ENCODE assay signal across 9 cellular contexts in the genomic region with DNA sequence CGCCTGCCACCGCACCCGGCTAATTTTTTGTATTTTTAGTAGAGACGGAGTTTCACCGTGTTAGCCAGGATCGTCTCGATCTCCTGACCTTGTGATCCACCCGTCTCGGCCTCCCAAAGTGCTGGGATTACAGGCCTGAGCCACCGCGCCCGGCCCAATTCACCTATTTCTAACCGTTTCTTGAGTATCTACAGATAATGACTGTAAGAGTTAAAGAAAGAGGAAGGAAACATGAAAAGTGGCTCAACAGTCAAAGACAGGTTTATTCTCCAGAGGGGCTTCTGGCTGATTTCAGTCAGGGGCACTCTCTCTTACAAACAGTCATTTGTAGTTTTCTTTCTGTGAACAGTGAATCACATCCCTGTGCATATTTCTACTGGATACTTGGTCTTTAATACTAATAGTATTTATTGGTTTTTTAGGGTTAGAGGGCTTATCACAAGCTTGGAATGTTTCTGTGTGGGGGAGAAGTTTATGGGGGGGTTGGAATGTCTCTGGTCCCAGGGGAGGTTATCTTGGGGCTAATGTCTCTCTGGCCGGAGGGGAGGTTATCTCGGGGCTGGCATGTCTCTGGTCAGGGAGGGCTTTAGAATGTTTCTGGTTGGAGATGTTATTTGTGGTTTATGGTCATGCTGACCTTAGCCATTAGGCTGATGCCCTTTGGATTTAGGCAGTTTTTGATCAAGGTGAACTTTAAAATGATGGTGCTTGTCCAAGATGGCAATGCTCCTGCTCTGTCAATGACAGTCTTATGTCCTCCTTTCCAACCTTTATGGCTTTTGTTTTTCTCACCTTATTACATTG. TPM values are rescaled to one million over a fixed set of nuclear protein-coding genes. Genes with fewer than 3 reads are reported as not detected.
DNase-seq lines count a peak whose midpoint lies in the region; ATAC-seq and TF ChIP-seq lines count a peak whose summit lies in the region.
"Not testable (repeated sequence)": the region's sequence is repeated elsewhere in the genome, so short reads cannot be mapped to it uniquely, and the experiment has no call there.
"Had no signal": no experiment of that assay in that cellular context is flagged by ENCODE, and none has a peak within 500 bp of the region (broad histone marks: within the 10 kb centered on the region; RNA-seq: fewer than 3 reads in every experiment).

No MANE protein-coding gene starts in this region.

- H3K27me3 Mint-ChIP-seq in activated T-cell treated with anti-CD3 and anti-CD28 coated beads, Interleukin-2, amount 50 U/mL, for 72 hours (ENCODE audit: low read depth); natural killer cell treated with Interleukin-12 subunit alpha and Interleukin-12 subunit beta and Interleukin-15 and Interleukin-18, amount 100 ng/mL, for 72 hours; stimulated activated naive B cell treated with anti-CD40 and anti-IgM and Interleukin-4, amounts not matched to agents 10 μg/mL and 1 μg/mL and 100 μg/mL, for 72 hours: not testable (repeated sequence)

- CTCF ChIA-PET in RWPE1 (lab: Yijun Ruan, JAX) = interaction anchor here (0.6 to 1.1 kb wide), 3 partner anchors 17 to 227 kb away, joined by 3 read pairs; no protein-coding TSS in a partner anchor

- H3K4me1 Mint-ChIP-seq in activated T-cell treated with anti-CD3 and anti-CD28 coated beads, Interleukin-2, amount 50 U/mL, for 72 hours (ENCODE audit: low read depth) = peaks cover 11% of the 10 kb centered on the region
- peaks cover 19 to 23% of the 10 kb centered on the region in 2 donors for H3K4me1 Mint-ChIP-seq in natural killer cell treated with Interleukin-12 subunit alpha and Interleukin-12 subunit beta and Interleukin-15 and Interleukin-18, amount 100 ng/mL, for 72 hours (ENCODE audit: low read depth in 2 of 2)
- H3K4me1 Mint-ChIP-seq in stimulated activated naive B cell treated with anti-CD40 and anti-IgM and Interleukin-4, amounts not matched to agents 10 μg/mL and 1 μg/mL and 100 μg/mL, for 72 hours = peaks cover 20 to 32% of the 10 kb centered on the region in 2 donors

- not testable (repeated sequence) for ATAC-seq in activated T-cell treated with anti-CD3 and anti-CD28 coated beads, Interleukin-2, amount 50 U/mL, for 72 hours (replicated peaks in 1 of 2); natural killer cell treated with Interleukin-12 subunit alpha and Interleukin-12 subunit beta and Interleukin-15 and Interleukin-18, amount 100 ng/mL, for 72 hours
- peak in 1 of 2 donors; percentile 42 for ATAC-seq in right cardiac atrium
- peak; percentile 67 to 74 for ATAC-seq in stimulated activated naive B cell treated with anti-CD40 and anti-IgM and Interleukin-4, amounts not matched to agents 10 μg/mL and 1 μg/mL and 100 μg/mL, for 72 hours (replicated peaks)

- in situ Hi-C loops in KBM-7 (cut with MboI; ENCODE audit: low pct_unique_long_range_greater_than_20kb, low sequenced_read_pairs) = not testable (repeated sequence)

- not testable (repeated sequence) for TF ChIP-seq CTCF in AG10803 (conservative IDR thresholded peaks at IDR 0.05; ENCODE audit: low read length); RWPE1 (conservative IDR thresholded peaks at IDR 0.05; ENCODE audit: low read depth)

- H3K27me3 ChIP-seq in right cardiac atrium (ENCODE audit: control insufficient read depth, insufficient read depth) = not testable (repeated sequence)

- not testable (repeated sequence) for H3K9me3 Mint-ChIP-seq in activated T-cell treated with anti-CD3 and anti-CD28 coated beads, Interleukin-2, amount 50 U/mL, for 72 hours; natural killer cell treated with Interleukin-12 subunit alpha and Interleukin-12 subunit beta and Interleukin-15 and Interleukin-18, amount 100 ng/mL, for 72 hours; stimulated activated naive B cell treated with anti-CD40 and anti-IgM and Interleukin-4, amounts not matched to agents 10 μg/mL and 1 μg/mL and 100 μg/mL, for 72 hours

- not testable (repeated sequence) for H3K4me1 ChIP-seq in right cardiac atrium (ENCODE audit: control insufficient read depth, insufficient read depth, low read length)

- H3K27ac ChIP-seq in RWPE1 = peak overlapping the region; percentile 96; the same call in 1 of the 2 replicates
- H3K27ac ChIP-seq in cingulate gyrus (ENCODE audit: low read depth, low read length) = peak overlapping the region; percentile 55
- peak overlapping the region; percentile 58 for H3K27ac ChIP-seq in right cardiac atrium (ENCODE audit: low read length)

- intact Hi-C loops in right cardiac atrium (cut with DNase I) = not testable (repeated sequence)

- H3K27ac Mint-ChIP-seq in activated T-cell treated with anti-CD3 and anti-CD28 coated beads, Interleukin-2, amount 50 U/mL, for 72 hours = peak overlapping the region; percentile 19
- H3K27ac Mint-ChIP-seq in natural killer cell treated with Interleukin-12 subunit alpha and Interleukin-12 subunit beta and Interleukin-15 and Interleukin-18, amount 100 ng/mL, for 72 hours = peak overlapping the region; percentile 67 to 89
- peak overlapping the region; percentile 79 for H3K27ac Mint-ChIP-seq in stimulated activated naive B cell treated with anti-CD40 and anti-IgM and Interleukin-4, amounts not matched to agents 10 μg/mL and 1 μg/mL and 100 μg/mL, for 72 hours

- not testable (repeated sequence) for H3K36me3 Mint-ChIP-seq in activated T-cell treated with anti-CD3 and anti-CD28 coated beads, Interleukin-2, amount 50 U/mL, for 72 hours (ENCODE audit: insufficient read depth in 2 of 2); natural killer cell treated with Interleukin-12 subunit alpha and Interleukin-12 subunit beta and Interleukin-15 and Interleukin-18, amount 100 ng/mL, for 72 hours; stimulated activated naive B cell treated with anti-CD40 and anti-IgM and Interleukin-4, amounts not matched to agents 10 μg/mL and 1 μg/mL and 100 μg/mL, for 72 hours

- not testable (repeated sequence) for H3K4me3 ChIP-seq in AG10803 (ENCODE audit: low read length); right cardiac atrium (ENCODE audit: low read length)

- not testable (repeated sequence) for H3K9me3 ChIP-seq in right cardiac atrium (ENCODE audit: control insufficient read depth, low read length)

- H3K4me3 Mint-ChIP-seq in activated T-cell treated with anti-CD3 and anti-CD28 coated beads, Interleukin-2, amount 50 U/mL, for 72 hours; natural killer cell treated with Interleukin-12 subunit alpha and Interleukin-12 subunit beta and Interleukin-15 and Interleukin-18, amount 100 ng/mL, for 72 hours: not testable (repeated sequence)
- H3K4me3 Mint-ChIP-seq in stimulated activated naive B cell treated with anti-CD40 and anti-IgM and Interleukin-4, amounts not matched to agents 10 μg/mL and 1 μg/mL and 100 μg/mL, for 72 hours = peak overlapping the region; percentile 10 to 43

- POLR2A ChIA-PET in RWPE1 (lab: Yijun Ruan, JAX; ENCODE audit: low non-redundant PET) = not testable (repeated sequence)

- 79% methylated on average over 15 of the region's 15 CpGs for WGBS in right cardiac atrium

- peak; percentile 31 for DNase-seq in AG10803 (ENCODE audit: low read depth)
- peak; percentile 84 for DNase-seq in KBM-7
- not testable (repeated sequence) for DNase-seq in RWPE1 (ENCODE audit: low spot score); activated T-cell treated with anti-CD3 and anti-CD28 coated beads, Interleukin-2, amount 50 U/mL, for 72 hours; right cardiac atrium; natural killer cell treated with Interleukin-12 subunit alpha and Interleukin-12 subunit beta and Interleukin-15 and Interleukin-18, amount 100 ng/mL, for 72 hours (ENCODE audit: low spot score); stimulated activated naive B cell treated with anti-CD40 and anti-IgM and Interleukin-4, amounts not matched to agents 10 μg/mL and 1 μg/mL and 100 μg/mL, for 72 hours

RNA-seq across cellular contexts. Expression of gene SUSD2, which starts 25.4 kb away (rescaled TPM):
- total RNA-seq in activated T-cell treated with anti-CD3 and anti-CD28 coated beads, Interleukin-2, amount 50 U/mL, for 72 hours = under 1 TPM; 0.55 to 0.60 TPM
- 1 to 10 TPM; 6.2 to 7.4 (median 7.3) TPM for total RNA-seq in right cardiac atrium
- polyA plus RNA-seq in right cardiac atrium = 6.7 TPM
- 1 to 10 TPM; 2.4 to 2.7 TPM for total RNA-seq in natural killer cell treated with Interleukin-12 subunit alpha and Interleukin-12 subunit beta and Interleukin-15 and Interleukin-18, amount 100 ng/mL, for 72 hours

RNA-seq across cellular contexts. Expression of gene GGT5, which starts 38.2 kb away (rescaled TPM):
- under 1 TPM in 1 of 2 donors, not detected in 1; 0.37 TPM for total RNA-seq in activated T-cell treated with anti-CD3 and anti-CD28 coated beads, Interleukin-2, amount 50 U/mL, for 72 hours
- total RNA-seq in right cardiac atrium = 10 to 100 TPM; 30.2 to 61.0 (median 45.1) TPM
- polyA plus RNA-seq in right cardiac atrium = 46.3 TPM
- total RNA-seq in natural killer cell treated with Interleukin-12 subunit alpha and Interleukin-12 subunit beta and Interleukin-15 and Interleukin-18, amount 100 ng/mL, for 72 hours = under 1 TPM; 0.33 to 0.42 TPM
- total RNA-seq: bronchial epithelial cell had no signal

Comparison
In these comparisons a context has a peak if more than half of its experiments do, and no peak if none do; other contexts are left out.
1. H3K27ac Mint-ChIP-seq: peak in every context shown above with its lines; median percentile 79 in stimulated activated naive B cell treated with anti-CD40 and anti-IgM and Interleukin-4, amounts not matched to agents 10 μg/mL and 1 μg/mL and 100 μg/mL, for 72 hours; 78 in natural killer cell treated with Interleukin-12 subunit alpha and Interleukin-12 subunit beta and Interleukin-15 and Interleukin-18, amount 100 ng/mL, for 72 hours; 19 in activated T-cell treated with anti-CD3 and anti-CD28 coated beads, Interleukin-2, amount 50 U/mL, for 72 hours.
2. RNA of gene GGT5, which starts 38.2 kb away (total RNA-seq): 30.2 to 61.0 TPM in right cardiac atrium; 0.33 to 0.42 TPM in natural killer cell treated with Interleukin-12 subunit alpha and Interleukin-12 subunit beta and Interleukin-15 and Interleukin-18, amount 100 ng/mL, for 72 hours and 0.37 TPM in activated T-cell treated with anti-CD3 and anti-CD28 coated beads, Interleukin-2, amount 50 U/mL, for 72 hours; every median in the first group is over 10 times any median in the second.
3. Peak in every context shown above with its lines, with median percentiles within 50 percentile points of each other: H3K27ac ChIP-seq.